ENCODE assay signal across 1 cellular context in the genomic region with DNA sequence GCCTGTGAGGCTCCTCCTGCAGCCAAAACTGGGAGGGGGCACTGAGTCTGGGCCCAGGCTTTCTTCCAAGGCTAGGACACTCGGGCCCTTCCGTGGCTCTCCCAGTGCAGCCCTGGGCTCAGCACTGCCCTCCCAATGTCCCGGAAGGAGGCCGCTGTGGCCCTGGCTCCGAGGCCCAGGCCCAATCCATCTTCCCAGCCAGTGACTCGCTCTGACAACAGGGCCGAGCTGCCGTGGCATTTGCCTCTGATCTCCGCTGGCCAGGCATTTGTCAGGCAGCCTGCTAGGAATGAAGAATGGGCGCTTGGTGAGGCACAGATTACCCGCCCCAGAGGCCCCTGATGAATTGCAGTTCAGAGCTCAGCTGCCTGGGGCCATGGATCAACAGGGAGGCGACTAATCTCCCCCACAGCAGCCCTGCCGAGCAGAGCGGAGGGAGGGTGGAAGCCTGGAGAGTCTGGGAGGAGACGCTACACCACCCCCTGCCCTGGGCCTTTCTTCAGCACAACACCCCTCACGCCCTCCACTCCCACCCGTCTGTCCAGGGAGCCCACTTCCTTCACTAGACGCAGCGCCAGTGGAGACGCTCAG.
TF ChIP-seq lines count a peak whose summit lies in the region.

No MANE protein-coding gene starts in this region.

TF ChIP-seq in HEK293, 187 proteins besides CTCF, POLR2A, EP300 and RAD21 (continued from another document):
- TF ChIP-seq, protein P1, sequence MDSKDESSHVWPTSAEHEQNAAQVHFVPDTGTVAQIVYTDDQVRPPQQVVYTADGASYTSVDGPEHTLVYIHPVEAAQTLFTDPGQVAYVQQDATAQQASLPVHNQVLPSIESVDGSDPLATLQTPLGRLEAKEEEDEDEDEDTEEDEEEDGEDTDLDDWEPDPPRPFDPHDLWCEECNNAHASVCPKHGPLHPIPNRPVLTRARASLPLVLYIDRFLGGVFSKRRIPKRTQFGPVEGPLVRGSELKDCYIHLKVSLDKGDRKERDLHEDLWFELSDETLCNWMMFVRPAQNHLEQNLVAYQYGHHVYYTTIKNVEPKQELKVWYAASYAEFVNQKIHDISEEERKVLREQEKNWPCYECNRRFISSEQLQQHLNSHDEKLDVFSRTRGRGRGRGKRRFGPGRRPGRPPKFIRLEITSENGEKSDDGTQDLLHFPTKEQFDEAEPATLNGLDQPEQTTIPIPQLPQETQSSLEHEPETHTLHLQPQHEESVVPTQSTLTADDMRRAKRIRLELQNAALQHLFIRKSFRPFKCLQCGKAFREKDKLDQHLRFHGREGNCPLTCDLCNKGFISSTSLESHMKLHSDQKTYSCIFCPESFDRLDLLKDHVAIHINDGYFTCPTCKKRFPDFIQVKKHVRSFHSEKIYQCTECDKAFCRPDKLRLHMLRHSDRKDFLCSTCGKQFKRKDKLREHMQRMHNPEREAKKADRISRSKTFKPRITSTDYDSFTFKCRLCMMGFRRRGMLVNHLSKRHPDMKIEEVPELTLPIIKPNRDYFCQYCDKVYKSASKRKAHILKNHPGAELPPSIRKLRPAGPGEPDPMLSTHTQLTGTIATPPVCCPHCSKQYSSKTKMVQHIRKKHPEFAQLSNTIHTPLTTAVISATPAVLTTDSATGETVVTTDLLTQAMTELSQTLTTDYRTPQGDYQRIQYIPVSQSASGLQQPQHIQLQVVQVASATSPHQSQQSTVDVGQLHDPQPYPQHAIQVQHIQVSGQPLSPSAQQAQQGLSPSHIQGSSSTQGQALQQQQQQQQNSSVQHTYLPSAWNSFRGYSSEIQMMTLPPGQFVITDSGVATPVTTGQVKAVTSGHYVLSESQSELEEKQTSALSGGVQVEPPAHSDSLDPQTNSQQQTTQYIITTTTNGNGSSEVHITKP (tag by site-specific recombination; IDR thresholded peaks at IDR 0.05): no peak
- TF ChIP-seq ZBTB17 (tag by site-specific recombination; IDR thresholded peaks at IDR 0.05) (peak; percentile 43; the same call in 1 of the 2 replicates), ZBTB48 (tag by site-specific recombination; IDR thresholded peaks at IDR 0.05) (no peak), WT1 (tag by site-specific recombination; IDR thresholded peaks at IDR 0.05) (peak; percentile 55), ZBTB20 (tag by site-specific recombination; IDR thresholded peaks at IDR 0.05) (peak; percentile 84), SP2 (tag by site-specific recombination; IDR thresholded peaks at IDR 0.05) (peak; percentile 35), ZNF571 (tag by site-specific recombination; IDR thresholded peaks at IDR 0.05) (no peak), ZNF423 (tag by site-specific recombination; IDR thresholded peaks at IDR 0.05) (0 out of 2 replicates have a peak, but pooled peaks have one; percentile 22), ZNF184 (tag by site-specific recombination; IDR thresholded peaks at IDR 0.05) (no peak), YY1 (tag by site-specific recombination; IDR thresholded peaks at IDR 0.05) (no peak), ZNF544 (tag by site-specific recombination; IDR thresholded peaks at IDR 0.05) (no peak), SP3 (tag by site-specific recombination; IDR thresholded peaks at IDR 0.05) (no peak), ZNF837 (tag by site-specific recombination; IDR thresholded peaks at IDR 0.05) (no peak), ZNF530 (tag by site-specific recombination; IDR thresholded peaks at IDR 0.05; ENCODE audit: low read depth) (no peak), KLF1 (tag by site-specific recombination; IDR thresholded peaks at IDR 0.05) (peak; percentile 36; the same call in 1 of the 2 replicates), ZIC2 (tag by site-specific recombination; IDR thresholded peaks at IDR 0.05) (peak; percentile 98), ZNF174 (tag by site-specific recombination; IDR thresholded peaks at IDR 0.05) (no peak), GLIS2 (tag by site-specific recombination; IDR thresholded peaks at IDR 0.05) (0 out of 2 replicates have a peak, but pooled peaks have one; percentile 36), ZNF501 (tag by site-specific recombination; IDR thresholded peaks at IDR 0.05) (no peak), BCL11B (tag by site-specific recombination; IDR thresholded peaks at IDR 0.05; ENCODE audit: low read depth) (no peak), ZNF433 (tag by site-specific recombination; IDR thresholded peaks at IDR 0.05; ENCODE audit: low read depth) (no peak), ZNF660 (tag by site-specific recombination; IDR thresholded peaks at IDR 0.05) (no peak), ZNF777 (tag by site-specific recombination; IDR thresholded peaks at IDR 0.05; ENCODE audit: borderline replicate concordance) (no peak), GLIS1 (tag by site-specific recombination; IDR thresholded peaks at IDR 0.05) (0 out of 2 replicates have a peak, but pooled peaks have one; percentile 19), ZNF785 (tag by site-specific recombination; IDR thresholded peaks at IDR 0.05) (no peak), SCRT2 (tag by site-specific recombination; IDR thresholded peaks at IDR 0.05) (peak; percentile 63), ZFP37 (tag by site-specific recombination; IDR thresholded peaks at IDR 0.05) (no peak), ZNF621 (tag by site-specific recombination; IDR thresholded peaks at IDR 0.05) (no peak), ZNF600 (tag by site-specific recombination; IDR thresholded peaks at IDR 0.05) (0 out of 2 replicates have a peak, but pooled peaks have one; percentile 21), SP7 (tag by site-specific recombination; IDR thresholded peaks at IDR 0.05) (peak; percentile 57), BCL11A (tag by site-specific recombination; IDR thresholded peaks at IDR 0.05; ENCODE audit: low read depth) (no peak), ZNF223 (tag by site-specific recombination; IDR thresholded peaks at IDR 0.05) (no peak), ZNF654 (tag by site-specific recombination; IDR thresholded peaks at IDR 0.05; ENCODE audit: low read depth) (no peak), ZNF175 (tag by site-specific recombination; IDR thresholded peaks at IDR 0.05) (no peak), ZBTB1 (tag by site-specific recombination; IDR thresholded peaks at IDR 0.05) (no peak), ZNF791 (tag by site-specific recombination; IDR thresholded peaks at IDR 0.05) (no peak), ZNF341 (tag by site-specific recombination; IDR thresholded peaks at IDR 0.05; ENCODE audit: low read depth) (peak; percentile 88), ZNF426 (tag by site-specific recombination; IDR thresholded peaks at IDR 0.05) (no peak), MEIS1 (CRISPR knock-in tag; IDR thresholded peaks at IDR 0.05; ENCODE audit: borderline replicate concordance) (peak; percentile 54; the same call in 1 of the 2 replicates), TRIM28 (IDR thresholded peaks at IDR 0.05; ENCODE audit: borderline replicate concordance, low read length) (peak; percentile 73; the same call in 1 of the 2 replicates)
- TF ChIP-seq, protein P2, sequence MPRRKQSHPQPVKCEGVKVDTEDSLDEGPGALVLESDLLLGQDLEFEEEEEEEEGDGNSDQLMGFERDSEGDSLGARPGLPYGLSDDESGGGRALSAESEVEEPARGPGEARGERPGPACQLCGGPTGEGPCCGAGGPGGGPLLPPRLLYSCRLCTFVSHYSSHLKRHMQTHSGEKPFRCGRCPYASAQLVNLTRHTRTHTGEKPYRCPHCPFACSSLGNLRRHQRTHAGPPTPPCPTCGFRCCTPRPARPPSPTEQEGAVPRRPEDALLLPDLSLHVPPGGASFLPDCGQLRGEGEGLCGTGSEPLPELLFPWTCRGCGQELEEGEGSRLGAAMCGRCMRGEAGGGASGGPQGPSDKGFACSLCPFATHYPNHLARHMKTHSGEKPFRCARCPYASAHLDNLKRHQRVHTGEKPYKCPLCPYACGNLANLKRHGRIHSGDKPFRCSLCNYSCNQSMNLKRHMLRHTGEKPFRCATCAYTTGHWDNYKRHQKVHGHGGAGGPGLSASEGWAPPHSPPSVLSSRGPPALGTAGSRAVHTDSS (tag by site-specific recombination; IDR thresholded peaks at IDR 0.05): no peak
- TF ChIP-seq, protein P3, sequence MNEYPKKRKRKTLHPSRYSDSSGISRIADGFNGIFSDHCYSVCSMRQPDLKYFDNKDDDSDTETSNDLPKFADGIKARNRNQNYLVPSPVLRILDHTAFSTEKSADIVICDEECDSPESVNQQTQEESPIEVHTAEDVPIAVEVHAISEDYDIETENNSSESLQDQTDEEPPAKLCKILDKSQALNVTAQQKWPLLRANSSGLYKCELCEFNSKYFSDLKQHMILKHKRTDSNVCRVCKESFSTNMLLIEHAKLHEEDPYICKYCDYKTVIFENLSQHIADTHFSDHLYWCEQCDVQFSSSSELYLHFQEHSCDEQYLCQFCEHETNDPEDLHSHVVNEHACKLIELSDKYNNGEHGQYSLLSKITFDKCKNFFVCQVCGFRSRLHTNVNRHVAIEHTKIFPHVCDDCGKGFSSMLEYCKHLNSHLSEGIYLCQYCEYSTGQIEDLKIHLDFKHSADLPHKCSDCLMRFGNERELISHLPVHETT (tag by site-specific recombination; IDR thresholded peaks at IDR 0.05): no peak
- TF ChIP-seq, protein P4, sequence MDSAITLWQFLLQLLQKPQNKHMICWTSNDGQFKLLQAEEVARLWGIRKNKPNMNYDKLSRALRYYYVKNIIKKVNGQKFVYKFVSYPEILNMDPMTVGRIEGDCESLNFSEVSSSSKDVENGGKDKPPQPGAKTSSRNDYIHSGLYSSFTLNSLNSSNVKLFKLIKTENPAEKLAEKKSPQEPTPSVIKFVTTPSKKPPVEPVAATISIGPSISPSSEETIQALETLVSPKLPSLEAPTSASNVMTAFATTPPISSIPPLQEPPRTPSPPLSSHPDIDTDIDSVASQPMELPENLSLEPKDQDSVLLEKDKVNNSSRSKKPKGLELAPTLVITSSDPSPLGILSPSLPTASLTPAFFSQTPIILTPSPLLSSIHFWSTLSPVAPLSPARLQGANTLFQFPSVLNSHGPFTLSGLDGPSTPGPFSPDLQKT (IDR thresholded peaks at IDR 0.05; ENCODE audit: borderline replicate concordance, low read depth, low read length): no peak
- TF ChIP-seq, protein P5, sequence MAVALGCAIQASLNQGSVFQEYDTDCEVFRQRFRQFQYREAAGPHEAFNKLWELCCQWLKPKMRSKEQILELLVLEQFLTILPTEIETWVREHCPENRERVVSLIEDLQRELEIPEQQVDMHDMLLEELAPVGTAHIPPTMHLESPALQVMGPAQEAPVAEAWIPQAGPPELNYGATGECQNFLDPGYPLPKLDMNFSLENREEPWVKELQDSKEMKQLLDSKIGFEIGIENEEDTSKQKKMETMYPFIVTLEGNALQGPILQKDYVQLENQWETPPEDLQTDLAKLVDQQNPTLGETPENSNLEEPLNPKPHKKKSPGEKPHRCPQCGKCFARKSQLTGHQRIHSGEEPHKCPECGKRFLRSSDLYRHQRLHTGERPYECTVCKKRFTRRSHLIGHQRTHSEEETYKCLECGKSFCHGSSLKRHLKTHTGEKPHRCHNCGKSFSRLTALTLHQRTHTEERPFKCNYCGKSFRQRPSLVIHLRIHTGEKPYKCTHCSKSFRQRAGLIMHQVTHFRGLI (tag by site-specific recombination; IDR thresholded peaks at IDR 0.05): no peak
- TF ChIP-seq, protein P6, sequence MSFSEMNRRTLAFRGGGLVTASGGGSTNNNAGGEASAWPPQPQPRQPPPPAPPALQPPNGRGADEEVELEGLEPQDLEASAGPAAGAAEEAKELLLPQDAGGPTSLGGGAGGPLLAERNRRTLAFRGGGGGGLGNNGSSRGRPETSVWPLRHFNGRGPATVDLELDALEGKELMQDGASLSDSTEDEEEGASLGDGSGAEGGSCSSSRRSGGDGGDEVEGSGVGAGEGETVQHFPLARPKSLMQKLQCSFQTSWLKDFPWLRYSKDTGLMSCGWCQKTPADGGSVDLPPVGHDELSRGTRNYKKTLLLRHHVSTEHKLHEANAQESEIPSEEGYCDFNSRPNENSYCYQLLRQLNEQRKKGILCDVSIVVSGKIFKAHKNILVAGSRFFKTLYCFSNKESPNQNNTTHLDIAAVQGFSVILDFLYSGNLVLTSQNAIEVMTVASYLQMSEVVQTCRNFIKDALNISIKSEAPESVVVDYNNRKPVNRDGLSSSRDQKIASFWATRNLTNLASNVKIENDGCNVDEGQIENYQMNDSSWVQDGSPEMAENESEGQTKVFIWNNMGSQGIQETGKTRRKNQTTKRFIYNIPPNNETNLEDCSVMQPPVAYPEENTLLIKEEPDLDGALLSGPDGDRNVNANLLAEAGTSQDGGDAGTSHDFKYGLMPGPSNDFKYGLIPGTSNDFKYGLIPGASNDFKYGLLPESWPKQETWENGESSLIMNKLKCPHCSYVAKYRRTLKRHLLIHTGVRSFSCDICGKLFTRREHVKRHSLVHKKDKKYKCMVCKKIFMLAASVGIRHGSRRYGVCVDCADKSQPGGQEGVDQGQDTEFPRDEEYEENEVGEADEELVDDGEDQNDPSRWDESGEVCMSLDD (tag by site-specific recombination; IDR thresholded peaks at IDR 0.05): no peak
- TF ChIP-seq, protein P7, sequence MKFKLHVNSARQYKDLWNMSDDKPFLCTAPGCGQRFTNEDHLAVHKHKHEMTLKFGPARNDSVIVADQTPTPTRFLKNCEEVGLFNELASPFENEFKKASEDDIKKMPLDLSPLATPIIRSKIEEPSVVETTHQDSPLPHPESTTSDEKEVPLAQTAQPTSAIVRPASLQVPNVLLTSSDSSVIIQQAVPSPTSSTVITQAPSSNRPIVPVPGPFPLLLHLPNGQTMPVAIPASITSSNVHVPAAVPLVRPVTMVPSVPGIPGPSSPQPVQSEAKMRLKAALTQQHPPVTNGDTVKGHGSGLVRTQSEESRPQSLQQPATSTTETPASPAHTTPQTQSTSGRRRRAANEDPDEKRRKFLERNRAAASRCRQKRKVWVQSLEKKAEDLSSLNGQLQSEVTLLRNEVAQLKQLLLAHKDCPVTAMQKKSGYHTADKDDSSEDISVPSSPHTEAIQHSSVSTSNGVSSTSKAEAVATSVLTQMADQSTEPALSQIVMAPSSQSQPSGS (tag by site-specific recombination; IDR thresholded peaks at IDR 0.05; ENCODE audit: low read depth): no peak
- TF ChIP-seq, protein P8, sequence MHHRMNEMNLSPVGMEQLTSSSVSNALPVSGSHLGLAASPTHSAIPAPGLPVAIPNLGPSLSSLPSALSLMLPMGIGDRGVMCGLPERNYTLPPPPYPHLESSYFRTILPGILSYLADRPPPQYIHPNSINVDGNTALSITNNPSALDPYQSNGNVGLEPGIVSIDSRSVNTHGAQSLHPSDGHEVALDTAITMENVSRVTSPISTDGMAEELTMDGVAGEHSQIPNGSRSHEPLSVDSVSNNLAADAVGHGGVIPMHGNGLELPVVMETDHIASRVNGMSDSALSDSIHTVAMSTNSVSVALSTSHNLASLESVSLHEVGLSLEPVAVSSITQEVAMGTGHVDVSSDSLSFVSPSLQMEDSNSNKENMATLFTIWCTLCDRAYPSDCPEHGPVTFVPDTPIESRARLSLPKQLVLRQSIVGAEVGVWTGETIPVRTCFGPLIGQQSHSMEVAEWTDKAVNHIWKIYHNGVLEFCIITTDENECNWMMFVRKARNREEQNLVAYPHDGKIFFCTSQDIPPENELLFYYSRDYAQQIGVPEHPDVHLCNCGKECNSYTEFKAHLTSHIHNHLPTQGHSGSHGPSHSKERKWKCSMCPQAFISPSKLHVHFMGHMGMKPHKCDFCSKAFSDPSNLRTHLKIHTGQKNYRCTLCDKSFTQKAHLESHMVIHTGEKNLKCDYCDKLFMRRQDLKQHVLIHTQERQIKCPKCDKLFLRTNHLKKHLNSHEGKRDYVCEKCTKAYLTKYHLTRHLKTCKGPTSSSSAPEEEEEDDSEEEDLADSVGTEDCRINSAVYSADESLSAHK (tag by site-specific recombination; IDR thresholded peaks at IDR 0.05): no peak
